ENCODE assay signal across 19 cellular contexts in genomic region chr7:50554923-50555322, GRCh38. TPM values are rescaled to one million over a fixed set of nuclear protein-coding genes. Genes with fewer than 3 reads are reported as not detected.
DNase-seq lines count a peak whose midpoint lies in the region; TF ChIP-seq lines count a peak whose summit lies in the region.
"Had no signal": no experiment of that assay in that cellular context is flagged by ENCODE, and none has a peak within 500 bp of the region (broad histone marks: within the 10 kb centered on the region; RNA-seq: fewer than 3 reads in every experiment).

No MANE protein-coding gene starts in this region.

- H3K4me3 ChIP-seq in Caco-2 (ENCODE audit: low read depth, low read length) = no peak overlapping the region
- no peak overlapping the region for H3K4me3 ChIP-seq in endodermal cell (ENCODE audit: low read length)
- no peak overlapping the region for H3K4me3 ChIP-seq in parathyroid adenoma (ENCODE audit: low read depth, low read length)
- H3K4me3 ChIP-seq: A549, GM23248 had no signal

- no peak overlapping the region for H3K4me2 ChIP-seq in parathyroid adenoma (ENCODE audit: low read length)
- H3K4me2 ChIP-seq: A549 had no signal

- H3K36me3 ChIP-seq in Caco-2 (ENCODE audit: control insufficient read depth, insufficient read depth, low read length) (peaks cover 1% of the 10 kb centered on the region; the same call in 1 of the 2 replicates), endodermal cell (ENCODE audit: control insufficient read depth, insufficient read depth, low read length) (no peaks in the 10 kb centered on the region), parathyroid adenoma (ENCODE audit: control insufficient read depth, insufficient read depth, low read length) (no peaks in the 10 kb centered on the region)

- DNase-seq in Caco-2 = no peak
- peak; percentile 24 for DNase-seq in endodermal cell
- no peak for DNase-seq in NCI-H1694 (lab: John Stamatoyannopoulos, UW)
- DNase-seq in AG08395 (ENCODE audit: low spot score) = no peak
- no peak for DNase-seq in NCI-H2171 treated with DMSO at 0.1 percent for 48 hours (lab: John Stamatoyannopoulos, UW)
- DNase-seq: 8988T; ACHN; C1 segment of cervical spinal cord; CD4-positive, alpha-beta memory T cell; COR-L47; DMS153; DND-41; GM23248; H7; HCEC 1CT had no signal

- CTCF ChIA-PET in Caco-2 (lab: Charles Lee) = no interaction called here

- TF ChIP-seq CTCF in Caco-2 (IDR thresholded peaks at IDR 0.05; ENCODE audit: insufficient read depth in 1 of 2, low read depth in 1 of 2, low read length in 1 of 2, severe bottlenecking in 1 of 2, unreplicated experiment in 1 of 2) = no peak
- TF ChIP-seq CTCF in endodermal cell (conservative IDR thresholded peaks at IDR 0.05) = no peak
- no peak for TF ChIP-seq CTCF in parathyroid adenoma (IDR thresholded peaks at IDR 0.05)

- intact Hi-C loops in Caco-2 (cut with micrococcal nuclease; ENCODE audit: unreplicated experiment) = no loop called here

- H3K27ac Mint-ChIP-seq in Caco-2 (ENCODE audit: unreplicated experiment) (peak overlapping the region; percentile 61), endodermal cell (no peak overlapping the region)
- H3K27ac Mint-ChIP-seq: CD4-positive, alpha-beta memory T cell had no signal

- H3K9me3 ChIP-seq in Caco-2 (no peaks in the 10 kb centered on the region), endodermal cell (ENCODE audit: control insufficient read depth, low read length) (no peaks in the 10 kb centered on the region), parathyroid adenoma (ENCODE audit: control insufficient read depth, low read length) (no peaks in the 10 kb centered on the region)
- H3K9me3 ChIP-seq: A549 had no signal

- BruUV-seq in Caco-2 (replicated peaks; lab: Mats Ljungman, UMichigan) = no TSS peak

- 74 to 89% methylated on average over 5 to 10 of the region's 10 CpGs for WGBS in endodermal cell (ENCODE audit: insufficient coverage in 1 of 2, insufficient read length in 1 of 2), 2 experiments

- H3K27me3 Mint-ChIP-seq in Caco-2 (ENCODE audit: insufficient read depth, unreplicated experiment) (no peaks in the 10 kb centered on the region), endodermal cell (ENCODE audit: insufficient read depth) (no peaks in the 10 kb centered on the region)

- H3K36me3 Mint-ChIP-seq in Caco-2 (ENCODE audit: insufficient read depth, unreplicated experiment) (peaks cover 11% of the 10 kb centered on the region), endodermal cell (ENCODE audit: low read depth) (no peaks in the 10 kb centered on the region)
- H3K36me3 Mint-ChIP-seq: CD4-positive, alpha-beta memory T cell had no signal

- no peaks in the 10 kb centered on the region for H3K79me2 ChIP-seq in parathyroid adenoma

- H3K4me3 Mint-ChIP-seq in Caco-2 (ENCODE audit: unreplicated experiment) (no peak overlapping the region), endodermal cell (no peak overlapping the region)
- H3K4me3 Mint-ChIP-seq: CD4-positive, alpha-beta memory T cell had no signal

- H3K9ac ChIP-seq in endodermal cell (ENCODE audit: extremely low read depth, low read length, poor library complexity, severe bottlenecking) (no peak overlapping the region), parathyroid adenoma (no peak overlapping the region)
- H3K9ac ChIP-seq: GM23248 had no signal

- peaks cover 57% of the 10 kb centered on the region for H3K4me1 Mint-ChIP-seq in Caco-2 (ENCODE audit: low read depth, unreplicated experiment)
- peaks cover 9% of the 10 kb centered on the region for H3K4me1 Mint-ChIP-seq in endodermal cell

- H3K4me1 ChIP-seq in Caco-2 = peaks cover 78% of the 10 kb centered on the region
- peaks cover 6% of the 10 kb centered on the region for H3K4me1 ChIP-seq in endodermal cell (ENCODE audit: control insufficient read depth, insufficient read depth, low read length)
- H3K4me1 ChIP-seq in parathyroid adenoma = peaks cover 67% of the 10 kb centered on the region
- H3K4me1 ChIP-seq: A549 had no signal

- H3K27ac ChIP-seq in endodermal cell (ENCODE audit: low read depth, low read length) (no peak overlapping the region), parathyroid adenoma (peak overlapping the region; percentile 88)
- H3K27ac ChIP-seq: A549, GM23248 had no signal

- POLR2A ChIA-PET in Caco-2 (lab: Charles Lee) = interaction anchor here (1.1 kb wide), 1 partner anchor 11 kb away, joined by 5 read pairs; the partner anchor contains the start of gene DDC

- H3K27me3 ChIP-seq in Caco-2 (replicated peaks; ENCODE audit: control insufficient read depth, insufficient read depth, low read length) (no peaks in the 10 kb centered on the region), endodermal cell (ENCODE audit: control insufficient read depth, insufficient read depth, low read length, poor library complexity, severe bottlenecking) (peaks cover 6% of the 10 kb centered on the region), parathyroid adenoma (ENCODE audit: control insufficient read depth, insufficient read depth, low read length) (no peaks in the 10 kb centered on the region)

- peak overlapping the region; percentile 31 for H2AFZ ChIP-seq in parathyroid adenoma
- H2AFZ ChIP-seq: GM23248 had no signal

- H3K9me3 Mint-ChIP-seq in Caco-2 (ENCODE audit: unreplicated experiment) = no peaks in the 10 kb centered on the region
- H3K9me3 Mint-ChIP-seq in endodermal cell = no peaks in the 10 kb centered on the region

RNA-seq across cellular contexts. Expression of gene DDC, which starts 10.3 kb away (rescaled TPM):
- total RNA-seq in Caco-2 (2022) (75.9 and 87.0 TPM in 2 replicates), endodermal cell (1 to 10 TPM; 1.1 TPM)
- 2.1 TPM for polyA plus RNA-seq in endodermal cell (2013, experiment 1 of 2)
- 1.4 TPM for polyA plus RNA-seq in endodermal cell (2013, experiment 2 of 2)
- total RNA-seq: CD4-positive, alpha-beta memory T cell; GM23248; H1 had no signal
- polyA plus RNA-seq: BJ; CD4-positive, alpha-beta memory T cell; GM23248 had no signal

Comparison
In these comparisons a context has a peak if more than half of its experiments do, and no peak if none do; other contexts are left out.
1. RNA of gene DDC, which starts 10.3 kb away (total RNA-seq): 75.9 to 87.0 TPM in Caco-2; 1.1 TPM in endodermal cell; every median in the first group is over 10 times any median in the second.